ENCODE assay signal across 8 cellular contexts in the genomic region with DNA sequence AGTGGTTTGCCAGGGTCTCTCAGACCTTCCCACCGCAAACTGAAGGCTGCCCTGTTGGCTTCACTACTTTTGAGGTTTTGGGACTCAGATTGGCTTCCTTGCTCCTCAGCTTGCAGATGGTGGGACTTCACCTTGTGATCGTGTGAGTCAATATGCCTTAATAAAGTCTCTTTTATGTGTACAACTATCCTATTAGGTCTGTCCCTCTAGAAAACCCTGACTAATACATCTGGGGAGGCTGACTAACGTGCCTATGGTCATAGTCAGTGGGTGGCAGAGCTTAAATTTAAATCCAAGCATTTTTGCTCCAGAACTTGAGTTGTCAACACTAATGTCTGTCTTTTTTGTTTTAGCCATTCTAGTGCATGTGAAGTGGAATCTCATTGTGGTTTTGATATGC.
"Had no signal": no experiment of that assay in that cellular context is flagged by ENCODE, and none has a peak within 500 bp of the region (broad histone marks: within the 10 kb centered on the region; RNA-seq: fewer than 3 reads in every experiment).

No MANE protein-coding gene starts in this region.

- ATAC-seq: HCT116, HepG2 had no signal

- H3K36me3 Mint-ChIP-seq: IgD-negative memory B cell had no signal

- H3K27ac Mint-ChIP-seq: HFFc6, IgD-negative memory B cell had no signal

- DNase-seq: GM23248, GOT3, H7, HFFc6, KBM-7 had no signal

- H3K27me3 Mint-ChIP-seq: IgD-negative memory B cell had no signal

- H3K4me1 Mint-ChIP-seq: IgD-negative memory B cell had no signal

- H3K4me3 Mint-ChIP-seq: HFFc6, IgD-negative memory B cell had no signal
